ENCODE assay signal across 17 cellular contexts in the genomic region with DNA sequence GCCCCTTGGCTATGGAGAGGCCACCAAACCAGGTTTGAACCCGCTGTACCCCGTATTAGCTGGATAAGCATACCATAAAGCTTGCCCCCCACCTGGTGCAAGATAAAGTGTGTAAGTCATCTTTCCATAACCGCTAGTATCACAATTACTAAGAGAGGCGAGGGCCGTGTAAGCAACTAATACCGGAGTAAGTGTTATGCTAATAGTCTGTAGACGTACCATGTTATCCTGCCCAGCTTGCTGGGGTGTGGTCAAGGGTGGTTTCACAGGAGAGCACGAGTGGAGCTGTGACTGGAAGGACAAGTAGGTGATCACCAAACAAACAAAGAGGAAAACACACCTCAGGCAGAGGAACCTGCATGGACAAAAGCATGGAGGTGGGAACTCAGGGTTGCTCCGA. TPM values are rescaled to one million over a fixed set of nuclear protein-coding genes. Genes with fewer than 3 reads are reported as not detected.
DNase-seq lines count a peak whose midpoint lies in the region; ATAC-seq and TF ChIP-seq lines count a peak whose summit lies in the region.
"Had no signal": no experiment of that assay in that cellular context is flagged by ENCODE, and none has a peak within 500 bp of the region (broad histone marks: within the 10 kb centered on the region; RNA-seq: fewer than 3 reads in every experiment).

No MANE protein-coding gene starts in this region.

- TF ChIP-seq EP300 in esophagus muscularis mucosa (IDR thresholded peaks at IDR 0.05) = no peak

- intact Hi-C loops in CD4-positive, alpha-beta T cell (cut with DNase I, micrococcal nuclease) = no loop called here
- intact Hi-C loops in activated CD8-positive, alpha-beta T cell treated with anti-CD3 and anti-CD28 coated beads for 36 hours (cut with micrococcal nuclease) = loop anchor here (5.0 kb wide), 1 partner anchor 36 kb away; no protein-coding TSS in a partner anchor
- intact Hi-C loops in naive thymus-derived CD4-positive, alpha-beta T cell (cut with micrococcal nuclease) = no loop called here
- intact Hi-C loops in heart right ventricle (cut with DNase I) (loop anchor here in 2 of 10 donors (5.0 kb wide), 1 partner anchor 36 kb away; no protein-coding TSS in a partner anchor), esophagus muscularis mucosa (cut with DNase I) (no loop called here)

- H3K27me3 Mint-ChIP-seq in CD4-positive, alpha-beta T cell = no peaks in the 10 kb centered on the region
- no peaks in the 10 kb centered on the region for H3K27me3 Mint-ChIP-seq in activated CD8-positive, alpha-beta T cell treated with anti-CD3 and anti-CD28 coated beads for 36 hours
- H3K27me3 Mint-ChIP-seq in naive thymus-derived CD4-positive, alpha-beta T cell = no peaks in the 10 kb centered on the region

- TF ChIP-seq POLR2A in esophagus muscularis mucosa (IDR thresholded peaks at IDR 0.05; ENCODE audit: low read depth) = no peak

- TF ChIP-seq CTCF in CD4-positive, alpha-beta T cell (IDR thresholded peaks at IDR 0.05) = no peak
- TF ChIP-seq CTCF in GM13977 (IDR thresholded peaks at IDR 0.05; ENCODE audit: extremely low read depth, insufficient read depth, missing control alignments) = no peak
- TF ChIP-seq CTCF in activated CD8-positive, alpha-beta T cell treated with anti-CD3 and anti-CD28 coated beads for 36 hours (IDR thresholded peaks at IDR 0.05) = no peak
- TF ChIP-seq CTCF in heart right ventricle (IDR thresholded peaks at IDR 0.05) = no peak
- no peak for TF ChIP-seq CTCF in esophagus muscularis mucosa (IDR thresholded peaks at IDR 0.05)
- no peak for TF ChIP-seq CTCF in brain microvascular endothelial cell (IDR thresholded peaks at IDR 0.05; ENCODE audit: low read depth, low read length, missing control alignments)

- no peaks in the 10 kb centered on the region for H3K9me3 ChIP-seq in CD4-positive, alpha-beta T cell (ENCODE audit: control insufficient read depth, low read length)
- H3K9me3 ChIP-seq in naive thymus-derived CD4-positive, alpha-beta T cell (ENCODE audit: control insufficient read depth in 2 of 3, low read length in 3 of 3) = no peaks in the 10 kb centered on the region
- H3K9me3 ChIP-seq in heart right ventricle (no peaks in the 10 kb centered on the region), esophagus muscularis mucosa (no peaks in the 10 kb centered on the region)
- H3K9me3 ChIP-seq: MG63, SJSA1 had no signal

- H3K4me3 ChIP-seq in naive thymus-derived CD4-positive, alpha-beta T cell (ENCODE audit: low read length) = no peak overlapping the region
- no peak overlapping the region for H3K4me3 ChIP-seq in heart right ventricle
- H3K4me3 ChIP-seq in esophagus muscularis mucosa = no peak overlapping the region
- no peak overlapping the region for H3K4me3 ChIP-seq in brain microvascular endothelial cell (ENCODE audit: low read depth, low read length)
- H3K4me3 ChIP-seq: lung, MG63, neural progenitor cell, SJSA1 had no signal

- in situ Hi-C loops in GM13977 (cut with MboI; ENCODE audit: low pct_unique_long_range_greater_than_20kb, low sequenced_read_pairs, unreplicated experiment) = no loop called here
- in situ Hi-C loops in brain microvascular endothelial cell (cut with HindIII; ENCODE audit: low pct_ligation_motif_present, low sequenced_read_pairs) = no loop called here

- no peak for DNase-seq in CD4-positive, alpha-beta T cell
- peak; percentile 51 for DNase-seq in GM13977 (ENCODE audit: low spot score)
- DNase-seq in activated CD8-positive, alpha-beta T cell treated with anti-CD3 and anti-CD28 coated beads for 36 hours = peak; percentile 64
- DNase-seq in naive thymus-derived CD4-positive, alpha-beta T cell = no peak
- no peak for DNase-seq in heart right ventricle
- DNase-seq in esophagus muscularis mucosa (ENCODE audit: extremely low spot score) = no peak
- DNase-seq in stimulated activated CD4-positive, alpha-beta T cell treated with anti-CD3 and anti-CD28 coated beads, Interleukin-4, amount 100 ng/mL, for 4 hours = no peak
- no peak for DNase-seq in brain microvascular endothelial cell
- DNase-seq: DMS79, foreskin melanocyte, MG63, NCI-H187, NCI-H510A treated with DMSO at 0.1 percent for 48 hours, retina had no signal

- H3K4me3 Mint-ChIP-seq in CD4-positive, alpha-beta T cell = peak overlapping the region; percentile 62
- no peak overlapping the region for H3K4me3 Mint-ChIP-seq in activated CD8-positive, alpha-beta T cell treated with anti-CD3 and anti-CD28 coated beads for 36 hours
- H3K4me3 Mint-ChIP-seq in naive thymus-derived CD4-positive, alpha-beta T cell = peak overlapping the region in 1 of 10 donors; percentile 82
- H3K4me3 Mint-ChIP-seq: neural progenitor cell had no signal

- peak overlapping the region; percentile 79 for H3K27ac Mint-ChIP-seq in CD4-positive, alpha-beta T cell
- peak overlapping the region; percentile 95 for H3K27ac Mint-ChIP-seq in activated CD8-positive, alpha-beta T cell treated with anti-CD3 and anti-CD28 coated beads for 36 hours
- peak overlapping the region in 5 of 9 donors; percentile 26 to 96 (median 39) for H3K27ac Mint-ChIP-seq in naive thymus-derived CD4-positive, alpha-beta T cell

- POLR2A ChIA-PET in CD4-positive, alpha-beta T cell (lab: Charles Lee) = interaction anchor here (1.1 to 5.5 kb wide), 5 partner anchors 9 to 255 kb away, joined by 4 to 62 read pairs (median 10); no protein-coding TSS in a partner anchor
- POLR2A ChIA-PET in activated CD8-positive, alpha-beta T cell treated with anti-CD3 and anti-CD28 coated beads for 36 hours (lab: Charles Lee) = interaction anchor here (0.6 to 2.5 kb wide), 5 partner anchors 12 to 295 kb away, joined by 3 to 21 read pairs (median 5); no protein-coding TSS in a partner anchor
- POLR2A ChIA-PET in naive thymus-derived CD4-positive, alpha-beta T cell (lab: Charles Lee) = interaction anchor here (0.7 to 5.0 kb wide), 4 partner anchors 12 to 20 kb away, joined by 3 to 76 read pairs (median 6); no protein-coding TSS in a partner anchor

- H3K9me3 Mint-ChIP-seq in CD4-positive, alpha-beta T cell = no peaks in the 10 kb centered on the region
- H3K9me3 Mint-ChIP-seq in activated CD8-positive, alpha-beta T cell treated with anti-CD3 and anti-CD28 coated beads for 36 hours = peaks cover 2% of the 10 kb centered on the region
- H3K9me3 Mint-ChIP-seq in naive thymus-derived CD4-positive, alpha-beta T cell = peaks cover 0 to 2% (median 0%) of the 10 kb centered on the region in 11 donors
- H3K9me3 Mint-ChIP-seq: neural progenitor cell had no signal

- no peaks in the 10 kb centered on the region for H3K36me3 ChIP-seq in naive thymus-derived CD4-positive, alpha-beta T cell (ENCODE audit: control insufficient read depth in 2 of 3, insufficient read depth in 3 of 3, low read length in 3 of 3)
- no peaks in the 10 kb centered on the region for H3K36me3 ChIP-seq in heart right ventricle
- H3K36me3 ChIP-seq in esophagus muscularis mucosa = no peaks in the 10 kb centered on the region
- H3K36me3 ChIP-seq in brain microvascular endothelial cell (replicated peaks) = no peaks in the 10 kb centered on the region
- H3K36me3 ChIP-seq: MG63, neural progenitor cell, SJSA1 had no signal

- peaks cover 64% of the 10 kb centered on the region for H3K4me1 Mint-ChIP-seq in CD4-positive, alpha-beta T cell (ENCODE audit: low read depth)
- peaks cover 66% of the 10 kb centered on the region for H3K4me1 Mint-ChIP-seq in activated CD8-positive, alpha-beta T cell treated with anti-CD3 and anti-CD28 coated beads for 36 hours (ENCODE audit: low read depth)
- H3K4me1 Mint-ChIP-seq in naive thymus-derived CD4-positive, alpha-beta T cell = peaks cover 55 to 80% (median 60%) of the 10 kb centered on the region in 7 donors

- peaks cover 15% of the 10 kb centered on the region for H3K36me3 Mint-ChIP-seq in CD4-positive, alpha-beta T cell (ENCODE audit: low read depth)
- H3K36me3 Mint-ChIP-seq in activated CD8-positive, alpha-beta T cell treated with anti-CD3 and anti-CD28 coated beads for 36 hours (ENCODE audit: low read depth) = peaks cover 10% of the 10 kb centered on the region
- peaks cover 0 to 11% (median 0%) of the 10 kb centered on the region in 5 donors for H3K36me3 Mint-ChIP-seq in naive thymus-derived CD4-positive, alpha-beta T cell

- H3K27me3 ChIP-seq in CD4-positive, alpha-beta T cell (ENCODE audit: control insufficient read depth, insufficient read depth, low read length) = no peaks in the 10 kb centered on the region
- H3K27me3 ChIP-seq in naive thymus-derived CD4-positive, alpha-beta T cell (ENCODE audit: control insufficient read depth in 2 of 2, insufficient read depth in 2 of 2, low read length in 2 of 2) = no peaks in the 10 kb centered on the region
- H3K27me3 ChIP-seq in heart right ventricle (peaks cover 0 to 8% (median 0%) of the 10 kb centered on the region in 7 donors), esophagus muscularis mucosa (peaks cover 0 to 22% (median 3%) of the 10 kb centered on the region in 4 donors), brain microvascular endothelial cell (replicated peaks) (no peaks in the 10 kb centered on the region)
- H3K27me3 ChIP-seq: MG63 had no signal

- CTCF ChIA-PET in CD4-positive, alpha-beta T cell (lab: Charles Lee) = interaction anchor here (1.2 to 2.9 kb wide), 2 partner anchors 15 to 38 kb away, joined by 8 to 16 read pairs; no protein-coding TSS in a partner anchor
- CTCF ChIA-PET in activated CD8-positive, alpha-beta T cell treated with anti-CD3 and anti-CD28 coated beads for 36 hours (lab: Charles Lee) = interaction anchor here (1.1 to 4.4 kb wide), 3 partner anchors 13 to 38 kb away, joined by 4 to 30 read pairs (median 13); no protein-coding TSS in a partner anchor
- CTCF ChIA-PET in naive thymus-derived CD4-positive, alpha-beta T cell (lab: Charles Lee) = interaction anchor here (0.5 to 1.4 kb wide), 4 partner anchors 9 to 413 kb away, joined by 3 to 4 read pairs (median 3); no protein-coding TSS in a partner anchor

- no peak overlapping the region for H3K27ac ChIP-seq in CD4-positive, alpha-beta T cell (ENCODE audit: low read depth, low read length)
- no peak overlapping the region for H3K27ac ChIP-seq in naive thymus-derived CD4-positive, alpha-beta T cell (ENCODE audit: low read depth, low read length)
- H3K27ac ChIP-seq in heart right ventricle = peak overlapping the region in 4 of 10 donors; percentile 83 to 96 (median 86)
- H3K27ac ChIP-seq in esophagus muscularis mucosa (replicated peaks in 1 of 4) = no peak overlapping the region
- H3K27ac ChIP-seq in brain microvascular endothelial cell = no peak overlapping the region
- H3K27ac ChIP-seq: neural progenitor cell, SJSA1 had no signal

- H3K4me1 ChIP-seq in naive thymus-derived CD4-positive, alpha-beta T cell (ENCODE audit: control insufficient read depth in 2 of 2, insufficient read depth in 2 of 2, low read length in 2 of 2) = peaks cover 41 to 61% of the 10 kb centered on the region in 2 donors
- H3K4me1 ChIP-seq in heart right ventricle (peaks cover 15 to 89% (median 36%) of the 10 kb centered on the region in 9 donors), esophagus muscularis mucosa (peaks cover 28 to 43% (median 35%) of the 10 kb centered on the region in 4 donors)

- ATAC-seq in CD4-positive, alpha-beta T cell (ENCODE audit: poor library complexity) = no peak
- no peak for ATAC-seq in activated CD8-positive, alpha-beta T cell treated with anti-CD3 and anti-CD28 coated beads for 36 hours
- no peak for ATAC-seq in naive thymus-derived CD4-positive, alpha-beta T cell
- ATAC-seq in heart right ventricle = no peak

- WGBS in heart right ventricle, 2 donors = 95 to 98% methylated on average over 9 of the region's 9 CpGs
- 88% methylated on average over 9 of the region's 9 CpGs for WGBS in esophagus muscularis mucosa

RNA-seq across cellular contexts. Expression of a gene that starts 3.6 kb away (rescaled TPM):
- total RNA-seq in CD4-positive, alpha-beta T cell = 10 to 100 TPM; 61.9 to 62.6 TPM
- total RNA-seq in activated CD8-positive, alpha-beta T cell treated with anti-CD3 and anti-CD28 coated beads for 36 hours = 100 to 1,000 TPM; 173 to 191 TPM
- total RNA-seq in naive thymus-derived CD4-positive, alpha-beta T cell = 100 to 1,000 TPM in 2 of 5 experiments, 10 to 100 TPM in 3; 38.6 to 278 (median 60.3) TPM
- polyA plus RNA-seq in naive thymus-derived CD4-positive, alpha-beta T cell = 10 to 100 TPM; 30.1 to 48.2 TPM
- total RNA-seq in heart right ventricle (10 to 100 TPM in 8 of 10 donors, 1 to 10 TPM in 2; 8.0 to 55.4 (median 15.7) TPM), esophagus muscularis mucosa (10 to 100 TPM; 15.4 to 55.5 (median 32.4) TPM)
- 10 to 100 TPM; 11.9 to 15.3 TPM for polyA plus RNA-seq in heart right ventricle

Comparison
In these comparisons a context has a peak if more than half of its experiments do, and no peak if none do; other contexts are left out.
1. DNase-seq: peak in GM13977 (single experiment) and activated CD8-positive, alpha-beta T cell treated with anti-CD3 and anti-CD28 coated beads for 36 hours (single experiment); none in CD4-positive, alpha-beta T cell (0 of 10), naive thymus-derived CD4-positive, alpha-beta T cell (0 of 9), heart right ventricle (0 of 2), esophagus muscularis mucosa (single experiment), stimulated activated CD4-positive, alpha-beta T cell treated with anti-CD3 and anti-CD28 coated beads, Interleukin-4, amount 100 ng/mL, for 4 hours (0 of 2) and brain microvascular endothelial cell (single experiment).
2. H3K27ac Mint-ChIP-seq: peak in every context shown above with its lines; median percentile 95 in activated CD8-positive, alpha-beta T cell treated with anti-CD3 and anti-CD28 coated beads for 36 hours; 79 in CD4-positive, alpha-beta T cell; 39 in naive thymus-derived CD4-positive, alpha-beta T cell.